26 cellular contexts compared by ENCODE assay signal in the genomic region with DNA sequence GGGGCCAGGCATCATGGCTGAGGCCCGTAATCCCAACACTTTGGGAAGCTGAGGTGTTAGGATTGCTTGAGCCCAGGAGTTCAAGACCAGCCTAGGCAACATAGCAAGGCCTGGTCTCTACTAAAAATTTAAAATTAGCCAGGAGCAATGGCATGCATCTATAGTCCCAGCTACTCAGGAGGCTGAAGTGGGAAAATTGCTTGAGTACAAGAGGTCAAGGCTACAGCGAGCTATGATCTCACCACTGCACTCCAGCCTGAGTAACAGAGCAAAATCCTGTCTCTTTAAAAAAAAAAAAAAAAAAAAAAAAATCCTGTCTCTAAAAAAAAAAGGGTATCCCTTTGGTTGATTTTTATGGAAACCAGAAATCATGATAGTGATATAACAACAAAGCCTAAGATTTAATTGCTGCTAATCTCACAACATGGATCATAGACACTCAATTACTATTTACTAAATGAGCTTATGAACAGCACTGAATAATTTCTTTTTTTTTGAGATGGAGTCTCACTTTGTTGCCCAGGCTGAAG. TPM values are rescaled to one million over a fixed set of nuclear protein-coding genes. Genes with fewer than 3 reads are reported as not detected.
"Had no signal": no experiment of that assay in that cellular context is flagged by ENCODE, and none has a peak within 500 bp of the region (broad histone marks: within the 10 kb centered on the region; RNA-seq: fewer than 3 reads in every experiment).

No MANE protein-coding gene starts in this region.

- H3K4me1 Mint-ChIP-seq: activated naive CD4-positive, alpha-beta T cell treated with anti-CD3 and anti-CD28 coated beads, Interleukin-2, amount 50 U/mL, for 24 hours; central memory CD8-positive, alpha-beta T cell; mesothelial cell of epicardium; stimulated activated effector memory CD8-positive, alpha-beta T cell treated with anti-CD3 and anti-CD28 coated beads, Interleukin-12 subunit alpha, Interleukin-12 subunit beta, amount 100 ng/mL, for 72 hours had no signal

- H3K9me3 Mint-ChIP-seq: activated naive CD4-positive, alpha-beta T cell treated with anti-CD3 and anti-CD28 coated beads, Interleukin-2, amount 50 U/mL, for 24 hours; activated T-helper 1 cell treated with anti-CD3 and anti-CD28 coated beads, Interleukin-12 subunit alpha, Interleukin-12 subunit beta, Interleukin-2, Interleukin-4 antibody, amounts not matched to agents 30 ng/mL and 10 ng/mL and 1 ng/mL, durations not matched to agents 14 hours and 24 hours and 36 hours; central memory CD8-positive, alpha-beta T cell; effector memory CD8-positive, alpha-beta T cell; mesothelial cell of epicardium; naive thymus-derived CD8-positive, alpha-beta T cell; stimulated activated effector memory CD8-positive, alpha-beta T cell treated with anti-CD3 and anti-CD28 coated beads, Interleukin-12 subunit alpha, Interleukin-12 subunit beta, amount 100 ng/mL, for 72 hours; T-helper 2 cell treated with Interferon-gamma antibody and Interleukin-4, amounts not matched to agents 5 μg/mL and 100 μg/mL, for 36 hours; type B pancreatic cell had no signal

- H3K4me1 ChIP-seq: ascending aorta, colonic mucosa, esophagus muscularis mucosa, gastroesophageal sphincter, left ventricle myocardium inferior, pancreas, vagina had no signal

- ATAC-seq: activated CD8-positive, alpha-beta T cell treated with anti-CD3 and anti-CD28 coated beads, Interleukin-2, amount 10 ng/mL, durations not matched to agents 7 days and 5 days; effector memory CD8-positive, alpha-beta T cell; gastroesophageal sphincter; naive thymus-derived CD8-positive, alpha-beta T cell; pancreas; right cardiac atrium; stimulated activated effector memory CD8-positive, alpha-beta T cell treated with anti-CD3 and anti-CD28 coated beads, Interleukin-12 subunit alpha, Interleukin-12 subunit beta, amount 100 ng/mL, for 72 hours had no signal

- H3K27me3 ChIP-seq: ascending aorta, colonic mucosa, dorsolateral prefrontal cortex, esophagus muscularis mucosa, gastroesophageal sphincter, pancreas, vagina had no signal

- H3K27me3 Mint-ChIP-seq: activated naive CD4-positive, alpha-beta T cell treated with anti-CD3 and anti-CD28 coated beads, Interleukin-2, amount 50 U/mL, for 24 hours; central memory CD8-positive, alpha-beta T cell; effector memory CD8-positive, alpha-beta T cell; naive thymus-derived CD8-positive, alpha-beta T cell; type B pancreatic cell had no signal

- H3K36me3 Mint-ChIP-seq: activated naive CD4-positive, alpha-beta T cell treated with anti-CD3 and anti-CD28 coated beads, Interleukin-2, amount 50 U/mL, for 24 hours; naive thymus-derived CD8-positive, alpha-beta T cell; type B pancreatic cell had no signal

- H3K4me3 Mint-ChIP-seq: activated CD8-positive, alpha-beta T cell treated with anti-CD3 and anti-CD28 coated beads, Interleukin-2, amount 10 ng/mL, durations not matched to agents 7 days and 5 days; activated naive CD4-positive, alpha-beta T cell treated with anti-CD3 and anti-CD28 coated beads, Interleukin-2, amount 50 U/mL, for 24 hours; activated T-helper 1 cell treated with anti-CD3 and anti-CD28 coated beads, Interleukin-12 subunit alpha, Interleukin-12 subunit beta, Interleukin-2, Interleukin-4 antibody, amounts not matched to agents 30 ng/mL and 10 ng/mL and 1 ng/mL, durations not matched to agents 14 hours and 24 hours and 36 hours; central memory CD8-positive, alpha-beta T cell; effector memory CD8-positive, alpha-beta T cell; mesothelial cell of epicardium; naive thymus-derived CD8-positive, alpha-beta T cell; stimulated activated effector memory CD8-positive, alpha-beta T cell treated with anti-CD3 and anti-CD28 coated beads, Interleukin-12 subunit alpha, Interleukin-12 subunit beta, amount 100 ng/mL, for 72 hours; T-helper 2 cell treated with Interferon-gamma antibody and Interleukin-4, amounts not matched to agents 5 μg/mL and 100 μg/mL, for 36 hours; type B pancreatic cell had no signal

- H3K4me3 ChIP-seq: ascending aorta, colonic mucosa, dorsolateral prefrontal cortex, esophagus muscularis mucosa, gastroesophageal sphincter, left ventricle myocardium inferior, pancreas, vagina had no signal

- H3K36me3 ChIP-seq: ascending aorta, colonic mucosa, esophagus muscularis mucosa, gastroesophageal sphincter, left ventricle myocardium inferior, pancreas, vagina had no signal

- DNase-seq: activated CD4-positive, alpha-beta T cell treated with anti-CD3 and anti-CD28 coated beads for 1 hour; activated CD4-positive, alpha-beta T cell treated with anti-CD3 and anti-CD28 coated beads, Interleukin-2, amount 50 U/mL, for 1 hour; activated CD8-positive, alpha-beta T cell treated with anti-CD3 and anti-CD28 coated beads, Interleukin-2, amount 10 ng/mL, durations not matched to agents 7 days and 5 days; activated gamma-delta T cell treated with Interleukin-2 at 50 U/mL for 16 hours; colonic mucosa; dorsolateral prefrontal cortex; effector memory CD8-positive, alpha-beta T cell; hypothalamus; left ventricle myocardium inferior; naive thymus-derived CD8-positive, alpha-beta T cell; pancreas; right cardiac atrium; small intestine; stimulated activated CD4-positive, alpha-beta T cell treated with anti-CD3 and anti-CD28 coated beads, Interleukin-2, amount 100 ng/mL, for 24 hours; WERI-Rb-1 had no signal

- H3K9me3 ChIP-seq: ascending aorta, colonic mucosa, esophagus muscularis mucosa, gastroesophageal sphincter, left ventricle myocardium inferior, pancreas, vagina had no signal

- H3K27ac ChIP-seq: ascending aorta, colonic mucosa, dorsolateral prefrontal cortex, esophagus muscularis mucosa, gastroesophageal sphincter, left ventricle myocardium inferior, pancreas, vagina, WERI-Rb-1 had no signal

- H3K27ac Mint-ChIP-seq: activated CD8-positive, alpha-beta T cell treated with anti-CD3 and anti-CD28 coated beads, Interleukin-2, amount 10 ng/mL, durations not matched to agents 7 days and 5 days; activated naive CD4-positive, alpha-beta T cell treated with anti-CD3 and anti-CD28 coated beads, Interleukin-2, amount 50 U/mL, for 24 hours; activated T-helper 1 cell treated with anti-CD3 and anti-CD28 coated beads, Interleukin-12 subunit alpha, Interleukin-12 subunit beta, Interleukin-2, Interleukin-4 antibody, amounts not matched to agents 30 ng/mL and 10 ng/mL and 1 ng/mL, durations not matched to agents 14 hours and 24 hours and 36 hours; effector memory CD8-positive, alpha-beta T cell; mesothelial cell of epicardium; naive thymus-derived CD8-positive, alpha-beta T cell; stimulated activated effector memory CD8-positive, alpha-beta T cell treated with anti-CD3 and anti-CD28 coated beads, Interleukin-12 subunit alpha, Interleukin-12 subunit beta, amount 100 ng/mL, for 72 hours; type B pancreatic cell had no signal

RNA-seq across cellular contexts. Expression of a gene that starts 12.1 kb away (rescaled TPM):
- total RNA-seq: ascending aorta, esophagus muscularis mucosa had no signal
